11 cellular contexts compared by ENCODE assay signal in the genomic region with DNA sequence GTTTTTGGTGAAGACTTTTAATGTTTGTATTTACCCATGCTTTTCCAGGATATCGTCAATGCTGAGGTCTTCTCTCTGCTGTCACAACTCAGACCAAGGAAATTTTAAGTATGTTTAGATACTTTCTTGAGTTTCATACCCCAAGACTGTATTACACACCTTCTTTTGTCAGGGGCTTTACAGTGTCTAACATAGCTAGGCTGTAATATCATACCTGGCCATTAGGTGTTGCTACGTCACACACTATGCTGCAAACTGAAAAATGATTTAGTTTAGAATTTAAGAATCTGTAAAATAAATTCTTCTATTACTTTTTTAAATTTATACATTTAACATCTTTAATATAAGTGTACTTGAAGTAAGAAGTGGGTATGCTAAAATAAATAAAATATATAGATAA.
DNase-seq lines count a peak whose midpoint lies in the region; ATAC-seq and TF ChIP-seq lines count a peak whose summit lies in the region.
"Had no signal": no experiment of that assay in that cellular context is flagged by ENCODE, and none has a peak within 500 bp of the region (broad histone marks: within the 10 kb centered on the region; RNA-seq: fewer than 3 reads in every experiment).

No MANE protein-coding gene starts in this region.

- DNase-seq in GM06990 (ENCODE audit: extremely low read depth, insufficient read length) = no peak
- DNase-seq in astrocyte of the spinal cord (ENCODE audit: low read depth, low spot score) = no peak
- peak; percentile 11 to 18 for DNase-seq in lung microvascular endothelial cell (ENCODE audit: low read depth in 2 of 2)
- no peak for DNase-seq in NCI-H2227 treated with DMSO at 0.1 percent for 48 hours (lab: John Stamatoyannopoulos, UW)
- no peak for DNase-seq in activated effector memory CD4-positive, alpha-beta T cell treated with anti-CD3 and anti-CD28 coated beads, Interleukin-2, amount 50 U/mL, for 16 hours
- DNase-seq in NOMO-1 treated with dmso at 0.1 percent for 144 hours (lab: John Stamatoyannopoulos, UW; ENCODE audit: unreplicated experiment) = no peak
- no peak for DNase-seq in activated CD4-positive, alpha-beta T cell treated with anti-CD3 and anti-CD28 coated beads, Interleukin-2, amount 10 ng/mL, durations not matched to agents 7 days and 5 days
- DNase-seq: activated naive CD4-positive, alpha-beta T cell treated with anti-CD3 and anti-CD28 coated beads, Interleukin-2, amount 10 ng/mL, durations not matched to agents 7 days and 5 days; EL had no signal

- H3K4me3 ChIP-seq in GM06990 (replicated peaks; ENCODE audit: low read depth, low read length) (no peak overlapping the region), astrocyte of the spinal cord (ENCODE audit: low read depth, low read length) (no peak overlapping the region)
- H3K4me3 ChIP-seq: thoracic aorta had no signal

- peak; percentile 48 for TF ChIP-seq CTCF in GM06990 (IDR thresholded peaks at IDR 0.05; ENCODE audit: insufficient read depth, low read length, poor library complexity, severe bottlenecking)
- TF ChIP-seq CTCF in astrocyte of the spinal cord (IDR thresholded peaks at IDR 0.05; ENCODE audit: low read depth, low read length) = peak; percentile 56

- POLR2A ChIA-PET in activated CD4-positive, alpha-beta T cell treated with anti-CD3 and anti-CD28 coated beads, Interleukin-2, amount 10 ng/mL, durations not matched to agents 7 days and 5 days (lab: Charles Lee) = no interaction called here

- ATAC-seq in HG02798 (IDR thresholded peaks at IDR 0.05; ENCODE audit: poor library complexity, unreplicated experiment) = peak; percentile 42

- H3K36me3 Mint-ChIP-seq in activated CD4-positive, alpha-beta T cell treated with anti-CD3 and anti-CD28 coated beads, Interleukin-2, amount 10 ng/mL, durations not matched to agents 7 days and 5 days (ENCODE audit: low read depth) = no peaks in the 10 kb centered on the region
- H3K36me3 Mint-ChIP-seq: activated naive CD4-positive, alpha-beta T cell treated with anti-CD3 and anti-CD28 coated beads, Interleukin-2, amount 10 ng/mL, durations not matched to agents 7 days and 5 days had no signal

- no peak overlapping the region for H3K27ac Mint-ChIP-seq in activated CD4-positive, alpha-beta T cell treated with anti-CD3 and anti-CD28 coated beads, Interleukin-2, amount 10 ng/mL, durations not matched to agents 7 days and 5 days
- H3K27ac Mint-ChIP-seq: activated naive CD4-positive, alpha-beta T cell treated with anti-CD3 and anti-CD28 coated beads, Interleukin-2, amount 10 ng/mL, durations not matched to agents 7 days and 5 days had no signal

- H3K36me3 ChIP-seq in GM06990 (ENCODE audit: control insufficient read depth, insufficient read depth, low read length) = no peaks in the 10 kb centered on the region
- H3K36me3 ChIP-seq: thoracic aorta had no signal

- no peaks in the 10 kb centered on the region for H3K27me3 ChIP-seq in GM06990 (replicated peaks; ENCODE audit: control insufficient read depth, insufficient read depth, low read length)

- in situ Hi-C loops in astrocyte of the spinal cord (cut with HindIII; ENCODE audit: low sequenced_read_pairs) = no loop called here

- H3K27me3 Mint-ChIP-seq in activated CD4-positive, alpha-beta T cell treated with anti-CD3 and anti-CD28 coated beads, Interleukin-2, amount 10 ng/mL, durations not matched to agents 7 days and 5 days = peaks cover 7% of the 10 kb centered on the region
- H3K27me3 Mint-ChIP-seq: activated naive CD4-positive, alpha-beta T cell treated with anti-CD3 and anti-CD28 coated beads, Interleukin-2, amount 10 ng/mL, durations not matched to agents 7 days and 5 days had no signal

- H3K9me3 Mint-ChIP-seq in activated CD4-positive, alpha-beta T cell treated with anti-CD3 and anti-CD28 coated beads, Interleukin-2, amount 10 ng/mL, durations not matched to agents 7 days and 5 days = peaks cover 9% of the 10 kb centered on the region

- no peak overlapping the region for H3K4me3 Mint-ChIP-seq in activated CD4-positive, alpha-beta T cell treated with anti-CD3 and anti-CD28 coated beads, Interleukin-2, amount 10 ng/mL, durations not matched to agents 7 days and 5 days
- H3K4me3 Mint-ChIP-seq: activated naive CD4-positive, alpha-beta T cell treated with anti-CD3 and anti-CD28 coated beads, Interleukin-2, amount 10 ng/mL, durations not matched to agents 7 days and 5 days had no signal

- H3K4me1 Mint-ChIP-seq in activated CD4-positive, alpha-beta T cell treated with anti-CD3 and anti-CD28 coated beads, Interleukin-2, amount 10 ng/mL, durations not matched to agents 7 days and 5 days = no peaks in the 10 kb centered on the region
- H3K4me1 Mint-ChIP-seq: activated naive CD4-positive, alpha-beta T cell treated with anti-CD3 and anti-CD28 coated beads, Interleukin-2, amount 10 ng/mL, durations not matched to agents 7 days and 5 days had no signal

- CTCF ChIA-PET in activated CD4-positive, alpha-beta T cell treated with anti-CD3 and anti-CD28 coated beads, Interleukin-2, amount 10 ng/mL, durations not matched to agents 7 days and 5 days (lab: Charles Lee) = interaction anchor here (0.6 to 1.3 kb wide), 2 partner anchors 321 to 352 kb away, joined by 4 read pairs; no protein-coding TSS in a partner anchor

Comparison
In these comparisons a context has a peak if more than half of its experiments do, and no peak if none do; other contexts are left out.
1. DNase-seq: peak in lung microvascular endothelial cell (2 of 2); none in GM06990 (single experiment), astrocyte of the spinal cord (single experiment), NCI-H2227 treated with DMSO at 0.1 percent for 48 hours (single experiment), activated effector memory CD4-positive, alpha-beta T cell treated with anti-CD3 and anti-CD28 coated beads, Interleukin-2, amount 50 U/mL, for 16 hours (single experiment), NOMO-1 treated with dmso at 0.1 percent for 144 hours (single experiment) and activated CD4-positive, alpha-beta T cell treated with anti-CD3 and anti-CD28 coated beads, Interleukin-2, amount 10 ng/mL, durations not matched to agents 7 days and 5 days (single experiment).